21 cellular contexts compared by ENCODE assay signal in the genomic region with DNA sequence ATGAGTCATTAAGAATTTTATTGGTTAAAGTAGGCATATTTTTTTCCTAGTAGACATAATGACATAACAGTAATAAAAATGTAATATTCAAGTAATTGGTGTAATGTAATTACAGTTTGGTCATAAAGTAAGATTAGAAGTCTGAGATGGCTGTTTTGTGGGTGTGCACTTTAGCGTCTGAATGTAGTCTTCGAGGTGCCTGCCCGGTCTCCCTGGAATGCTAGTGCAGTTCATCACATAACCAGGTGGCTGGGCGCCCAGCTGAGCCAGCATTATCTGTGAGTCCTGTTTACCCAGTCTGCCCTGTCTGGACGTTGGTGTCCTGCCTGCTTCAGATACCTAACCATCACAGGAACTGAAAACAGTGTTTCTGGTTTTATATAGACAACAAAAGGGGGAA.
A peak's percentile ranks its signal among the peaks of the same experiment; 100 is the strongest.
DNase-seq lines count a peak whose midpoint lies in the region; FAIRE-seq and TF ChIP-seq lines count a peak whose summit lies in the region.
"Had no signal": no experiment of that assay in that cellular context is flagged by ENCODE, and none has a peak within 500 bp of the region (broad histone marks: within the 10 kb centered on the region; RNA-seq: fewer than 3 reads in every experiment).

No MANE protein-coding gene starts in this region.

- 94 to 100% methylated on average over 4 to 5 of the region's 5 CpGs for WGBS in endodermal cell (ENCODE audit: insufficient coverage in 1 of 2, insufficient read length in 1 of 2), 2 experiments
- WGBS in small intestine, 3 donors = 23 to 60% (median 27%) methylated on average over 5 of the region's 5 CpGs

- H3K27ac ChIP-seq in endodermal cell (ENCODE audit: low read depth, low read length) (no peak overlapping the region), small intestine (ENCODE audit: low read depth in 1 of 2, low read length in 1 of 2) (no peak overlapping the region)
- H3K27ac ChIP-seq: C4-2B, SJCRH30 had no signal

- H3K36me3 ChIP-seq in endodermal cell (ENCODE audit: control insufficient read depth, insufficient read depth, low read length) = no peaks in the 10 kb centered on the region
- H3K36me3 ChIP-seq in small intestine (ENCODE audit: control insufficient read depth in 2 of 2, insufficient read depth in 2 of 2, low read length in 2 of 2) = no peaks in the 10 kb centered on the region
- H3K36me3 ChIP-seq: SJCRH30 had no signal

- H3K9me3 Mint-ChIP-seq in endodermal cell = no peaks in the 10 kb centered on the region
- H3K9me3 Mint-ChIP-seq in activated T-helper 2 cell treated with anti-CD3 and anti-CD28 coated beads, Interferon-gamma antibody, Interleukin-2, Interleukin-4, amounts not matched to agents 10 μg/mL and 5 μg/mL and 100 μg/mL, durations not matched to agents 14 hours and 24 hours and 36 hours = no peaks in the 10 kb centered on the region
- H3K9me3 Mint-ChIP-seq: GM23338, HFFc6 had no signal

- no peaks in the 10 kb centered on the region for H3K27me3 Mint-ChIP-seq in endodermal cell (ENCODE audit: insufficient read depth)
- no peaks in the 10 kb centered on the region for H3K27me3 Mint-ChIP-seq in activated T-helper 2 cell treated with anti-CD3 and anti-CD28 coated beads, Interferon-gamma antibody, Interleukin-2, Interleukin-4, amounts not matched to agents 10 μg/mL and 5 μg/mL and 100 μg/mL, durations not matched to agents 14 hours and 24 hours and 36 hours (ENCODE audit: low read depth)

- H3K4me3 ChIP-seq in endodermal cell (ENCODE audit: low read length) = no peak overlapping the region
- H3K4me3 ChIP-seq in small intestine (ENCODE audit: low read depth in 1 of 2, low read length in 2 of 2) = no peak overlapping the region
- H3K4me3 ChIP-seq: GM23338, SJCRH30 had no signal

- peak; percentile 11 for TF ChIP-seq CTCF in endodermal cell (conservative IDR thresholded peaks at IDR 0.05)

- no peaks in the 10 kb centered on the region for H3K9me3 ChIP-seq in endodermal cell (ENCODE audit: control insufficient read depth, low read length)
- no peaks in the 10 kb centered on the region for H3K9me3 ChIP-seq in small intestine (ENCODE audit: control insufficient read depth, low read depth)
- H3K9me3 ChIP-seq: SJCRH30 had no signal

- intact Hi-C loops in activated T-helper 2 cell treated with anti-CD3 and anti-CD28 coated beads, Interferon-gamma antibody, Interleukin-2, Interleukin-4, amounts not matched to agents 10 μg/mL and 5 μg/mL and 100 μg/mL, durations not matched to agents 14 hours and 24 hours and 36 hours (cut with micrococcal nuclease) = no loop called here

- no peaks in the 10 kb centered on the region for H3K36me3 Mint-ChIP-seq in endodermal cell (ENCODE audit: low read depth)
- peaks cover 9% of the 10 kb centered on the region for H3K36me3 Mint-ChIP-seq in activated T-helper 2 cell treated with anti-CD3 and anti-CD28 coated beads, Interferon-gamma antibody, Interleukin-2, Interleukin-4, amounts not matched to agents 10 μg/mL and 5 μg/mL and 100 μg/mL, durations not matched to agents 14 hours and 24 hours and 36 hours (ENCODE audit: low read depth)

- FAIRE-seq in small intestine (lab: Jason Lieb, UNC) = no peak
- FAIRE-seq: GM19239, HTR-8/SVneo had no signal

- H3K4me1 ChIP-seq in endodermal cell (ENCODE audit: control insufficient read depth, insufficient read depth, low read length) = no peaks in the 10 kb centered on the region
- no peaks in the 10 kb centered on the region for H3K4me1 ChIP-seq in small intestine (ENCODE audit: control insufficient read depth in 2 of 2, insufficient read depth in 1 of 2, low read depth in 1 of 2, low read length in 1 of 2)

- DNase-seq in NCI-H82 (lab: John Stamatoyannopoulos, UW) (peak; percentile 44), NCI-H82 treated with DMSO at 0.1 percent for 48 hours (lab: John Stamatoyannopoulos, UW; ENCODE audit: unreplicated experiment) (no peak), NCI-H69 (lab: John Stamatoyannopoulos, UW) (peak; percentile 33), endodermal cell (no peak), small intestine (peak; percentile 94), nucleus accumbens (lab: John Stamatoyannopoulos, UW) (no peak)
- DNase-seq in stimulated activated CD4-positive, alpha-beta T cell treated with anti-CD3 and anti-CD28 coated beads, Interleukin-2, amount 100 ng/mL, for 24 hours = no peak
- no peak for DNase-seq in activated T-helper 2 cell treated with anti-CD3 and anti-CD28 coated beads, Interferon-gamma antibody, Interleukin-2, Interleukin-4, amounts not matched to agents 10 μg/mL and 5 μg/mL and 100 μg/mL, durations not matched to agents 14 hours and 24 hours and 36 hours (ENCODE audit: low spot score)
- DNase-seq: 8988T, COR-L47, DMS53, GDM1, HFFc6, NCI-H1092, NCI-H1694, NCI-H345, SJCRH30 had no signal

- H3K27me3 ChIP-seq in endodermal cell (ENCODE audit: control insufficient read depth, insufficient read depth, low read length, poor library complexity, severe bottlenecking) (no peaks in the 10 kb centered on the region), small intestine (ENCODE audit: control insufficient read depth in 2 of 2, insufficient read depth in 2 of 2, low read length in 2 of 2) (no peaks in the 10 kb centered on the region)
- H3K27me3 ChIP-seq: SJCRH30 had no signal

- H3K9ac ChIP-seq in endodermal cell (ENCODE audit: extremely low read depth, low read length, poor library complexity, severe bottlenecking) = no peak overlapping the region

- peaks cover 16% of the 10 kb centered on the region for H3K4me1 Mint-ChIP-seq in endodermal cell
- peaks cover 9% of the 10 kb centered on the region for H3K4me1 Mint-ChIP-seq in activated T-helper 2 cell treated with anti-CD3 and anti-CD28 coated beads, Interferon-gamma antibody, Interleukin-2, Interleukin-4, amounts not matched to agents 10 μg/mL and 5 μg/mL and 100 μg/mL, durations not matched to agents 14 hours and 24 hours and 36 hours (ENCODE audit: low read depth)

- H3K4me3 Mint-ChIP-seq in endodermal cell = no peak overlapping the region
- no peak overlapping the region for H3K4me3 Mint-ChIP-seq in activated T-helper 2 cell treated with anti-CD3 and anti-CD28 coated beads, Interferon-gamma antibody, Interleukin-2, Interleukin-4, amounts not matched to agents 10 μg/mL and 5 μg/mL and 100 μg/mL, durations not matched to agents 14 hours and 24 hours and 36 hours (ENCODE audit: low read depth)
- H3K4me3 Mint-ChIP-seq: GM23338, HFFc6 had no signal

- H3K27ac Mint-ChIP-seq in endodermal cell = no peak overlapping the region
- no peak overlapping the region for H3K27ac Mint-ChIP-seq in activated T-helper 2 cell treated with anti-CD3 and anti-CD28 coated beads, Interferon-gamma antibody, Interleukin-2, Interleukin-4, amounts not matched to agents 10 μg/mL and 5 μg/mL and 100 μg/mL, durations not matched to agents 14 hours and 24 hours and 36 hours
- H3K27ac Mint-ChIP-seq: GM23338, HFFc6 had no signal

Comparison
In these comparisons a context has a peak if more than half of its experiments do, and no peak if none do; other contexts are left out.
1. DNase-seq: peak in NCI-H82 (single experiment), NCI-H69 (single experiment) and small intestine (single experiment); none in NCI-H82 treated with DMSO at 0.1 percent for 48 hours (single experiment), endodermal cell (single experiment), stimulated activated CD4-positive, alpha-beta T cell treated with anti-CD3 and anti-CD28 coated beads, Interleukin-2, amount 100 ng/mL, for 24 hours (0 of 2), nucleus accumbens (0 of 56) and activated T-helper 2 cell treated with anti-CD3 and anti-CD28 coated beads, Interferon-gamma antibody, Interleukin-2, Interleukin-4, amounts not matched to agents 10 μg/mL and 5 μg/mL and 100 μg/mL, durations not matched to agents 14 hours and 24 hours and 36 hours (single experiment).